In the genomic region with DNA sequence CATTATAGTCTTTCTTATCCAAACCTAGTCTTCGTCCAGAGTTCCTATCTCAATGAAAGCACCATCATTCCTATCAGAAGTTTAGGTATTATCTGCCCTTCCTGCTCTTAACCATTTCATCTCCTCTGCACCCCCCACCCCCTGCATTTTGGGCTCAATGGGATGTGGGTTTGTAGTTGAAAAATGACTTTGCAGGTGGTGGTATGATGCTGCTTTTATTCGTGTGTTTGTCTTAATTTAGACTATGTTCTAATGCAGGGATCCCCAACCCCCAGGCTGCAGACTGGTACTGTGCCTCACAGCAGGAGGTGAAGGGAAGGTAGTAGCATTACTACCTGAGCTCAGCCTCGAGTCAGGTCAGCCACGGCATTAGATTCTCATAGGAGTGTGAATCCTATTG, we compare ENCODE assay signal across 13 cellular contexts.
ATAC-seq and TF ChIP-seq lines count a peak whose summit lies in the region.
"Had no signal": no experiment of that assay in that cellular context is flagged by ENCODE, and none has a peak within 500 bp of the region (broad histone marks: within the 10 kb centered on the region; RNA-seq: fewer than 3 reads in every experiment).

No MANE protein-coding gene starts in this region.

- H3F3A ChIP-seq in DOHH2 (ENCODE audit: control insufficient read depth, insufficient read depth), result no peaks in the 10 kb centered on the region

- H3K27ac ChIP-seq in DOHH2 (ENCODE audit: low read depth, low read length), result no peak overlapping the region
- H3K27ac ChIP-seq in OCI-LY3 (ENCODE audit: low read length), result no peak overlapping the region
- H3K27ac ChIP-seq: KMS-11, SK-N-MC had no signal

- H3K79me2 ChIP-seq in DOHH2 (ENCODE audit: control insufficient read depth, low read length) (no peaks in the 10 kb centered on the region), OCI-LY3 (ENCODE audit: low read length) (no peaks in the 10 kb centered on the region)

- no peak overlapping the region for H3K9ac ChIP-seq in OCI-LY3 (ENCODE audit: low read length)
- H3K9ac ChIP-seq: KMS-11 had no signal

- H2AFZ ChIP-seq in OCI-LY3 (ENCODE audit: low read depth, low read length), result no peak overlapping the region

- H3K4me2 ChIP-seq in DOHH2 (ENCODE audit: low read length) (peak overlapping the region; percentile 30), OCI-LY3 (ENCODE audit: low read length) (peak overlapping the region; percentile 44)
- H3K4me2 ChIP-seq: KMS-11 had no signal

- H4K20me1 ChIP-seq in DOHH2 (ENCODE audit: control insufficient read depth, insufficient read depth, low read depth, low read length) (no peaks in the 10 kb centered on the region), OCI-LY3 (ENCODE audit: insufficient read depth, low read length) (no peaks in the 10 kb centered on the region)

- no peak overlapping the region for H3K4me3 ChIP-seq in DOHH2 (ENCODE audit: low read length)
- no peak overlapping the region for H3K4me3 ChIP-seq in OCI-LY3 (ENCODE audit: low read length)
- H3K4me3 ChIP-seq: SK-N-MC had no signal

- no peaks in the 10 kb centered on the region for H3K9me3 ChIP-seq in DOHH2 (ENCODE audit: control insufficient read depth, insufficient read depth, low read length)
- H3K9me3 ChIP-seq in OCI-LY3 (ENCODE audit: insufficient read depth, low read length), result no peaks in the 10 kb centered on the region
- H3K9me3 ChIP-seq: BE2C had no signal

- no peaks in the 10 kb centered on the region for H3K9me2 ChIP-seq in DOHH2 (replicated peaks; ENCODE audit: control insufficient read depth, low read length)

- no peak for TF ChIP-seq CTCF in DOHH2 (IDR thresholded peaks at IDR 0.05; ENCODE audit: low read depth, low read length, poor library complexity, severe bottlenecking)
- TF ChIP-seq CTCF in OCI-LY3 (IDR thresholded peaks at IDR 0.05; ENCODE audit: low read depth, low read length), result no peak

- ATAC-seq in GM18858 (IDR thresholded peaks at IDR 0.05; ENCODE audit: unreplicated experiment) (peak; percentile 35), HG02870 (IDR thresholded peaks at IDR 0.05; ENCODE audit: unreplicated experiment) (peak; percentile 35), GM21576 (IDR thresholded peaks at IDR 0.05; ENCODE audit: unreplicated experiment) (no peak), HG03460 (IDR thresholded peaks at IDR 0.05; ENCODE audit: unreplicated experiment) (no peak), GM18870 (IDR thresholded peaks at IDR 0.05; ENCODE audit: unreplicated experiment) (no peak), HG02840 (IDR thresholded peaks at IDR 0.05; ENCODE audit: low FRiP score, unreplicated experiment) (no peak)
- ATAC-seq: Panc1, Right ventricle myocardium inferior had no signal

- H3K36me3 ChIP-seq in DOHH2 (ENCODE audit: control insufficient read depth, low read length), result no peaks in the 10 kb centered on the region
- H3K36me3 ChIP-seq in OCI-LY3 (replicated peaks; ENCODE audit: low read depth, low read length), result no peaks in the 10 kb centered on the region
- H3K36me3 ChIP-seq: BE2C had no signal

- H3K4me1 ChIP-seq in DOHH2 (ENCODE audit: control insufficient read depth, low read length) (peaks cover 23% of the 10 kb centered on the region), OCI-LY3 (ENCODE audit: low read length) (peaks cover 40% of the 10 kb centered on the region)
- H3K4me1 ChIP-seq: BE2C had no signal

- H3K27me3 ChIP-seq in DOHH2 (ENCODE audit: control insufficient read depth, low read length), result no peaks in the 10 kb centered on the region
- H3K27me3 ChIP-seq in OCI-LY3 (ENCODE audit: low read depth, low read length), result no peaks in the 10 kb centered on the region
- H3K27me3 ChIP-seq: BE2C had no signal

Comparison
In these comparisons a context has a peak if more than half of its experiments do, and no peak if none do; other contexts are left out.
1. ATAC-seq: peak in GM18858 (single experiment) and HG02870 (single experiment); none in GM21576 (single experiment), HG03460 (single experiment), GM18870 (single experiment) and HG02840 (single experiment).